Comparison of ENCODE assay signal across 15 cellular contexts in genomic region chr14:104366931-104367810, GRCh38.
A peak's percentile ranks its signal among the peaks of the same experiment; 100 is the strongest.
DNase-seq lines count a peak whose midpoint lies in the region; ATAC-seq and TF ChIP-seq lines count a peak whose summit lies in the region.
"Had no signal": no experiment of that assay in that cellular context is flagged by ENCODE, and none has a peak within 500 bp of the region (broad histone marks: within the 10 kb centered on the region; RNA-seq: fewer than 3 reads in every experiment).

No MANE protein-coding gene starts in this region.

- no peaks in the 10 kb centered on the region for H3K36me3 Mint-ChIP-seq in CD8-positive, alpha-beta T cell
- no peaks in the 10 kb centered on the region for H3K36me3 Mint-ChIP-seq in naive thymus-derived CD4-positive, alpha-beta T cell
- no peaks in the 10 kb centered on the region for H3K36me3 Mint-ChIP-seq in nephron progenitor cell (ENCODE audit: low read depth)

- H3K27ac Mint-ChIP-seq in CD8-positive, alpha-beta T cell = peak overlapping the region; percentile 32
- H3K27ac Mint-ChIP-seq in naive thymus-derived CD4-positive, alpha-beta T cell = peak overlapping the region in 5 of 9 donors; percentile 21 to 58 (median 46)
- no peak overlapping the region for H3K27ac Mint-ChIP-seq in nephron progenitor cell
- H3K27ac Mint-ChIP-seq: HFFc6 had no signal

- no peaks in the 10 kb centered on the region for H3K27me3 Mint-ChIP-seq in CD8-positive, alpha-beta T cell (ENCODE audit: low read depth)
- no peaks in the 10 kb centered on the region for H3K27me3 Mint-ChIP-seq in naive thymus-derived CD4-positive, alpha-beta T cell
- H3K27me3 Mint-ChIP-seq in nephron progenitor cell (ENCODE audit: low read depth, poor library complexity) = peaks cover 42% of the 10 kb centered on the region

- CTCF ChIA-PET in CD8-positive, alpha-beta T cell (lab: Charles Lee) = no interaction called here
- CTCF ChIA-PET in naive thymus-derived CD4-positive, alpha-beta T cell (lab: Charles Lee) = interaction anchor here (0.6 kb wide), 1 partner anchor 17 kb away, joined by 5 read pairs; no protein-coding TSS in a partner anchor

- WGBS in right cardiac atrium = 85% methylated on average over 15 of the region's 15 CpGs

- H3K27me3 ChIP-seq in CD8-positive, alpha-beta T cell (ENCODE audit: insufficient read depth, low read length) = no peaks in the 10 kb centered on the region
- no peaks in the 10 kb centered on the region for H3K27me3 ChIP-seq in right cardiac atrium (ENCODE audit: control insufficient read depth, insufficient read depth)
- H3K27me3 ChIP-seq in naive thymus-derived CD4-positive, alpha-beta T cell (ENCODE audit: control insufficient read depth in 2 of 2, insufficient read depth in 2 of 2, low read length in 2 of 2) = no peaks in the 10 kb centered on the region
- H3K27me3 ChIP-seq: BLaER1 had no signal

- TF ChIP-seq CTCF in CD8-positive, alpha-beta T cell (IDR thresholded peaks at IDR 0.05) = no peak
- no peak for TF ChIP-seq CTCF in nephron progenitor cell (IDR thresholded peaks at IDR 0.05)

- no peaks in the 10 kb centered on the region for H3K9me3 ChIP-seq in CD8-positive, alpha-beta T cell (ENCODE audit: low read length)
- no peaks in the 10 kb centered on the region for H3K9me3 ChIP-seq in right cardiac atrium (ENCODE audit: control insufficient read depth, low read length)
- H3K9me3 ChIP-seq in naive thymus-derived CD4-positive, alpha-beta T cell (ENCODE audit: control insufficient read depth in 2 of 3, low read length in 3 of 3) = peaks cover 0 to 5% (median 0%) of the 10 kb centered on the region in 3 experiments

- peaks cover 1% of the 10 kb centered on the region for H3K4me1 Mint-ChIP-seq in CD8-positive, alpha-beta T cell (ENCODE audit: low read depth)
- peaks cover 0 to 15% (median 5%) of the 10 kb centered on the region in 7 donors for H3K4me1 Mint-ChIP-seq in naive thymus-derived CD4-positive, alpha-beta T cell
- peaks cover 14% of the 10 kb centered on the region for H3K4me1 Mint-ChIP-seq in nephron progenitor cell

- H3K4me3 Mint-ChIP-seq in CD8-positive, alpha-beta T cell = no peak overlapping the region
- no peak overlapping the region for H3K4me3 Mint-ChIP-seq in naive thymus-derived CD4-positive, alpha-beta T cell
- no peak overlapping the region for H3K4me3 Mint-ChIP-seq in nephron progenitor cell
- H3K4me3 Mint-ChIP-seq: HFFc6 had no signal

- no peaks in the 10 kb centered on the region for H3K9me3 Mint-ChIP-seq in CD8-positive, alpha-beta T cell
- H3K9me3 Mint-ChIP-seq in naive thymus-derived CD4-positive, alpha-beta T cell = peaks cover 0 to 4% (median 0%) of the 10 kb centered on the region in 11 donors
- peaks cover 9% of the 10 kb centered on the region for H3K9me3 Mint-ChIP-seq in nephron progenitor cell

- H3K4me1 ChIP-seq in CD8-positive, alpha-beta T cell (ENCODE audit: insufficient read depth, low read length) = peaks cover under 1% of the 10 kb centered on the region
- H3K4me1 ChIP-seq in right cardiac atrium (ENCODE audit: control insufficient read depth, insufficient read depth, low read length) = no peaks in the 10 kb centered on the region
- peaks cover 0 to 2% of the 10 kb centered on the region in 2 donors for H3K4me1 ChIP-seq in naive thymus-derived CD4-positive, alpha-beta T cell (ENCODE audit: control insufficient read depth in 2 of 2, insufficient read depth in 2 of 2, low read length in 2 of 2)

- intact Hi-C loops in CD8-positive, alpha-beta T cell (cut with DNase I, micrococcal nuclease) = no loop called here
- intact Hi-C loops in right cardiac atrium (cut with DNase I) = loop anchor here in 1 of 4 donors (10.0 kb wide), 1 partner anchor 232 kb away; the partner anchor contains the start of gene KIF26A
- intact Hi-C loops in naive thymus-derived CD4-positive, alpha-beta T cell (cut with micrococcal nuclease) = no loop called here

- H3K36me3 ChIP-seq in CD8-positive, alpha-beta T cell (ENCODE audit: insufficient read depth, low read length) = no peaks in the 10 kb centered on the region
- no peaks in the 10 kb centered on the region for H3K36me3 ChIP-seq in naive thymus-derived CD4-positive, alpha-beta T cell (ENCODE audit: control insufficient read depth in 2 of 3, insufficient read depth in 3 of 3, low read length in 3 of 3)
- H3K36me3 ChIP-seq: BLaER1 had no signal

- H3K4me3 ChIP-seq in CD8-positive, alpha-beta T cell (ENCODE audit: low read depth, low read length) = no peak overlapping the region
- H3K4me3 ChIP-seq in right cardiac atrium (ENCODE audit: low read length) = no peak overlapping the region
- no peak overlapping the region for H3K4me3 ChIP-seq in naive thymus-derived CD4-positive, alpha-beta T cell (ENCODE audit: low read length)
- H3K4me3 ChIP-seq: BLaER1, GM12878 had no signal

- POLR2A ChIA-PET in CD8-positive, alpha-beta T cell (lab: Charles Lee) = interaction anchor here (1.0 kb wide), 1 partner anchor 31 kb away, joined by 3 read pairs; no protein-coding TSS in a partner anchor
- POLR2A ChIA-PET in naive thymus-derived CD4-positive, alpha-beta T cell (lab: Charles Lee) = no interaction called here

- no peak for ATAC-seq in CD8-positive, alpha-beta T cell
- ATAC-seq in right cardiac atrium = no peak
- ATAC-seq in naive thymus-derived CD4-positive, alpha-beta T cell = no peak
- ATAC-seq: GM12878 had no signal

- DNase-seq in NCI-H1092 treated with DMSO at 0.1 percent for 48 hours (lab: John Stamatoyannopoulos, UW) (peak; percentile 87), NCI-H1092 (lab: John Stamatoyannopoulos, UW) (no peak), right cardiac atrium (peak in 2 of 3 donors; percentile 20 to 50), NCI-H2196 treated with DMSO at 0.1 percent for 48 hours (lab: John Stamatoyannopoulos, UW; ENCODE audit: unreplicated experiment) (no peak), NCI-H345 treated with DMSO at 0.1 percent for 48 hours (lab: John Stamatoyannopoulos, UW; ENCODE audit: unreplicated experiment) (no peak), nephron progenitor cell (no peak)
- no peak for DNase-seq in CD8-positive, alpha-beta T cell
- no peak for DNase-seq in naive thymus-derived CD4-positive, alpha-beta T cell
- DNase-seq: 8988T, AML-193, DMS53, HCEC 1CT, HFFc6 had no signal

- no peak overlapping the region for H3K27ac ChIP-seq in CD8-positive, alpha-beta T cell (ENCODE audit: low read depth, low read length)
- no peak overlapping the region for H3K27ac ChIP-seq in right cardiac atrium (ENCODE audit: low read length)
- H3K27ac ChIP-seq in naive thymus-derived CD4-positive, alpha-beta T cell (ENCODE audit: low read depth, low read length) = no peak overlapping the region
- H3K27ac ChIP-seq: BLaER1 had no signal

Comparison
In these comparisons a context has a peak if more than half of its experiments do, and no peak if none do; other contexts are left out.
1. DNase-seq: peak in NCI-H1092 treated with DMSO at 0.1 percent for 48 hours (single experiment) and right cardiac atrium (2 of 3); none in NCI-H1092 (single experiment), CD8-positive, alpha-beta T cell (0 of 7), naive thymus-derived CD4-positive, alpha-beta T cell (0 of 9), NCI-H2196 treated with DMSO at 0.1 percent for 48 hours (single experiment), NCI-H345 treated with DMSO at 0.1 percent for 48 hours (single experiment) and nephron progenitor cell (single experiment).